Comparison of ENCODE assay signal across 10 cellular contexts in the genomic region with DNA sequence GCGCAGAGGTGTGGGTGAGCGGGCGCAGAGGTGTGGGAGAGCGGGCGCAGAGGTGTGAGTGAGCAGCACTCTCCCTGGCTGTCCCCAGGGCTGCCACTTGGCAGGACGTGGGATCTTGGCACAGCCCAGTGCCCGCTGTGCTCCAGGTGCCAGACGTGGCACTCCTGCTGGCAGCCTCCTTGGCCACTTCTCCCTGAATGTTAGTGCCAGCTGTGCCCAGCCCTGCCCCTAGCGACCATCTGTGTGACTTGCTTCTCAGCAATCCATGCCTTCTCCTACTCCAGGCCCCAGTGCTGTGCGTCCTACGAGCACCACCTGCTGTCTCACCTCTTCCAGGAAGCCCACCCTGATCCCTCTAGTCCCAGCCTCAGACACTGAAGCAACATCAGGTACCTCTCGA. TPM values are rescaled to one million over a fixed set of nuclear protein-coding genes. Genes with fewer than 3 reads are reported as not detected.
DNase-seq lines count a peak whose midpoint lies in the region; ATAC-seq and TF ChIP-seq lines count a peak whose summit lies in the region.
"Had no signal": no experiment of that assay in that cellular context is flagged by ENCODE, and none has a peak within 500 bp of the region (broad histone marks: within the 10 kb centered on the region; RNA-seq: fewer than 3 reads in every experiment).

No MANE protein-coding gene starts in this region.

- H3K27ac ChIP-seq in OCI-LY7 (ENCODE audit: low read depth, low read length, poor library complexity, severe bottlenecking) (no peak overlapping the region), sigmoid colon (no peak overlapping the region)
- H3K27ac ChIP-seq: C4-2B, SK-N-MC had no signal

- H4K20me1 ChIP-seq in OCI-LY7 (ENCODE audit: insufficient read depth, low read length), result no peaks in the 10 kb centered on the region

- TF ChIP-seq POLR2A in sigmoid colon (IDR thresholded peaks at IDR 0.05), result no peak

- H3K79me2 ChIP-seq in OCI-LY7 (ENCODE audit: insufficient read depth, low read depth, low read length), result no peaks in the 10 kb centered on the region

- peak; percentile 51 for DNase-seq in A172 (ENCODE audit: low spot score)
- peak; percentile 64 for DNase-seq in HT-29 (ENCODE audit: low spot score)
- DNase-seq in OCI-LY7 (ENCODE audit: low spot score), result peak; percentile 11
- DNase-seq in Right ventricle myocardium superior, result peak; percentile 85
- no peak for DNase-seq in T-helper 2 cell
- DNase-seq in sigmoid colon, result no peak
- DNase-seq in T1000 (lab: John Stamatoyannopoulos, UW), result no peak

- no peaks in the 10 kb centered on the region for H3K9me2 ChIP-seq in OCI-LY7 (ENCODE audit: insufficient read depth, low read length)

- ATAC-seq in Right ventricle myocardium superior (ENCODE audit: poor library complexity), result peak; percentile 94
- ATAC-seq in HG02981 (IDR thresholded peaks at IDR 0.05; ENCODE audit: unreplicated experiment), result no peak

- H3K9me3 ChIP-seq in OCI-LY7 (ENCODE audit: low read length) (no peaks in the 10 kb centered on the region), sigmoid colon (no peaks in the 10 kb centered on the region)

- no peak overlapping the region for H3K4me2 ChIP-seq in OCI-LY7 (ENCODE audit: low read length)

- intact Hi-C loops in OCI-LY7 (cut with micrococcal nuclease; ENCODE audit: unreplicated experiment), result no loop called here
- intact Hi-C loops in Right ventricle myocardium superior (cut with DNase I), result no loop called here
- intact Hi-C loops in sigmoid colon (cut with DNase I), result no loop called here

- H3K36me3 ChIP-seq in OCI-LY7 (ENCODE audit: insufficient read depth, low read length) (no peaks in the 10 kb centered on the region), sigmoid colon (no peaks in the 10 kb centered on the region)

- TF ChIP-seq EP300 in sigmoid colon (IDR thresholded peaks at IDR 0.05), result no peak

- no peak overlapping the region for H2AFZ ChIP-seq in OCI-LY7 (ENCODE audit: low read length)

- H3K4me1 ChIP-seq in OCI-LY7 (ENCODE audit: insufficient read depth, low read length, poor library complexity, severe bottlenecking), result no peaks in the 10 kb centered on the region
- peaks cover 0 to 9% (median 3%) of the 10 kb centered on the region in 4 donors for H3K4me1 ChIP-seq in sigmoid colon

- TF ChIP-seq CTCF in OCI-LY7 (conservative IDR thresholded peaks at IDR 0.05; ENCODE audit: low read length), result peak; percentile 42; the same call in 1 of the 2 replicates
- peak in 1 of 4 experiments; percentile 20 for TF ChIP-seq CTCF in sigmoid colon (IDR thresholded peaks at IDR 0.05)

- POLR2A ChIA-PET in OCI-LY7 (lab: Charles Lee), result no interaction called here

- H3K27me3 ChIP-seq in sigmoid colon, result peaks cover 3 to 46% (median 15%) of the 10 kb centered on the region in 3 donors

- CTCF ChIA-PET in OCI-LY7 (lab: Charles Lee; ENCODE audit: unreplicated experiment), result interaction anchor here (0.6 kb wide), 1 partner anchor 22 kb away, joined by 3 read pairs; no protein-coding TSS in a partner anchor

- 18 to 75% methylated on average over 12 of the region's 12 CpGs for WGBS in sigmoid colon, 2 donors

- no peak overlapping the region for H3K4me3 ChIP-seq in OCI-LY7 (ENCODE audit: low read depth, low read length, poor library complexity, severe bottlenecking)
- H3K4me3 ChIP-seq in sigmoid colon, result no peak overlapping the region
- H3K4me3 ChIP-seq: SK-N-MC had no signal

- no TSS peak for BruUV-seq in OCI-LY7 (replicated peaks; lab: Mats Ljungman, UMichigan)

RNA-seq across cellular contexts. Expression of a gene that starts 30.5 kb away (rescaled TPM):
- total RNA-seq in A172 (2014; rRNA removed; shearing (Covaris generic)), result not detected in 2 replicates
- not detected in 2 replicates for total RNA-seq in HT-29 (2014; rRNA removed; shearing (Covaris generic))
- total RNA-seq in OCI-LY7 (2014; rRNA removed; shearing (Covaris generic)), result 0.13 TPM in 1 of 2 replicates, not detected in the other
- total RNA-seq in OCI-LY7 (2022) (not detected in 2 replicates), Right ventricle myocardium superior (not detected), sigmoid colon (not detected)
- not detected for polyA plus RNA-seq in sigmoid colon

RNA-seq across cellular contexts. Expression of a gene that starts 41.8 kb away (rescaled TPM):
- not detected in 2 replicates for total RNA-seq in A172 (2014; rRNA removed; shearing (Covaris generic))
- not detected in 2 replicates for total RNA-seq in HT-29 (2014; rRNA removed; shearing (Covaris generic))
- total RNA-seq in OCI-LY7 (2014; rRNA removed; shearing (Covaris generic)), result not detected in 2 replicates
- total RNA-seq in OCI-LY7 (2022), result not detected in 2 replicates
- not detected for total RNA-seq in Right ventricle myocardium superior
- total RNA-seq in sigmoid colon, result not detected
- not detected for polyA plus RNA-seq in sigmoid colon

RNA-seq across cellular contexts. Expression of a gene that starts 49.1 kb away (rescaled TPM):
- not detected in 2 replicates for total RNA-seq in A172 (2014; rRNA removed; shearing (Covaris generic))
- total RNA-seq in HT-29 (2014; rRNA removed; shearing (Covaris generic)), result not detected in 2 replicates
- total RNA-seq in OCI-LY7 (2014; rRNA removed; shearing (Covaris generic)), result not detected in 2 replicates
- total RNA-seq in OCI-LY7 (2022) (not detected in 2 replicates), Right ventricle myocardium superior (not detected), sigmoid colon (under 1 TPM in 1 of 4 donors, not detected in 3; 0.66 TPM)
- polyA plus RNA-seq in sigmoid colon, result not detected

RNA-seq across cellular contexts. Expression of a gene that starts 54.2 kb away (rescaled TPM):
- 0.50 and 1.5 TPM in 2 replicates for total RNA-seq in A172 (2014; rRNA removed; shearing (Covaris generic))
- total RNA-seq in HT-29 (2014; rRNA removed; shearing (Covaris generic)), result 0.08 and 0.10 TPM in 2 replicates
- total RNA-seq in OCI-LY7 (2014; rRNA removed; shearing (Covaris generic)), result not detected in 2 replicates
- not detected in 2 replicates for total RNA-seq in OCI-LY7 (2022)
- total RNA-seq in Right ventricle myocardium superior, result 2.7 TPM
- 1 to 10 TPM; 3.9 to 7.1 (median 5.4) TPM for total RNA-seq in sigmoid colon
- polyA plus RNA-seq in sigmoid colon, result 1 to 10 TPM in 1 of 3 donors, under 1 TPM in 2; under 0.01 to 2.9 (median 0.46) TPM

Comparison
In these comparisons a context has a peak if more than half of its experiments do, and no peak if none do; other contexts are left out.
1. DNase-seq: peak in A172 (single experiment), HT-29 (single experiment), OCI-LY7 (single experiment) and Right ventricle myocardium superior (single experiment); none in T-helper 2 cell (0 of 5), sigmoid colon (single experiment) and T1000 (single experiment).